ENCODE assay signal across 21 cellular contexts in the genomic region with DNA sequence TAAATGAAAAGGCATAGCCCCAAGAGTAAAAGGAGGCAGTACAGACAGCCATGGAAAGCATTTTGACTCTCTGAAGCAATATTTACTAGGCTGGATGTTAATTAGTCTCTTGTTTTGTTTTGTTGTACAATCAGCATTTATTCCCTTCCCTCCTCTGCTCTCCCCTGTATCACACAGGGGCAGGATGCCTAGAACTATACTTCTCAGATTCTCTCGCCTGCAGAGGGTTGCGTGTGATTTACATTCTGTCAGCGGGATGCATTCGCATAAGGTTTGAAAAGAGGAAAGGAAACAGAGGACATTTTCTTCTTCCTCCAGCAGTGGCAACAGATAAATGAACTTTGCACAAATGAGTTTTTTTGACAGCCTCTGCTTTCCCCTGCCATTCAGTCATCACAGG.
"Had no signal": no experiment of that assay in that cellular context is flagged by ENCODE, and none has a peak within 500 bp of the region (broad histone marks: within the 10 kb centered on the region; RNA-seq: fewer than 3 reads in every experiment).

No MANE protein-coding gene starts in this region.

- H3K27me3 ChIP-seq: hepatocyte, stomach had no signal

- ATAC-seq: lower lobe of right lung, psoas muscle had no signal

- DNase-seq: effector CD4-positive, alpha-beta T cell; endodermal cell; erythroblast; foreskin melanocyte; islet precursor cell; left ventricle myocardium inferior; lower lobe of right lung; mesenchymal stem cell; midbrain; nephron progenitor cell; psoas muscle; retina; small intestine; stimulated activated CD4-positive, alpha-beta T cell treated with anti-CD3 and anti-CD28 coated beads, Interleukin-12 subunit alpha, Interleukin-12 subunit beta, amount 100 ng/mL, for 4 hours; stimulated activated naive CD4-positive, alpha-beta T cell; stomach; trophoblast cell had no signal

- H3K9me3 ChIP-seq: left ventricle myocardium inferior, lower lobe of right lung, stomach, thoracic aorta had no signal

- H3K4me1 ChIP-seq: lower lobe of right lung, parathyroid adenoma, stomach had no signal

- H3K36me3 ChIP-seq: left ventricle myocardium inferior, lower lobe of right lung, stomach, thoracic aorta had no signal

- H3K4me3 ChIP-seq: coronary artery, hepatocyte, left ventricle myocardium inferior, lower lobe of right lung, psoas muscle, stomach, thoracic aorta had no signal

- H3K27ac ChIP-seq: hepatocyte, left ventricle myocardium inferior, lower lobe of right lung, parathyroid adenoma, psoas muscle, stomach, thoracic aorta had no signal
